21 cellular contexts compared by ENCODE assay signal in genomic region chr3:36678216-36679013, GRCh38.
DNase-seq lines count a peak whose midpoint lies in the region; ATAC-seq and TF ChIP-seq lines count a peak whose summit lies in the region.
"Had no signal": no experiment of that assay in that cellular context is flagged by ENCODE, and none has a peak within 500 bp of the region (broad histone marks: within the 10 kb centered on the region; RNA-seq: fewer than 3 reads in every experiment).

No MANE protein-coding gene starts in this region.

- H2AFZ ChIP-seq in SK-N-SH (ENCODE audit: low read depth) (no peak overlapping the region; the same call in 1 of the 2 replicates), fibroblast of lung (ENCODE audit: low read length) (no peak overlapping the region)

- H3K36me3 ChIP-seq in SK-N-SH (replicated peaks in 1 of 2; ENCODE audit: control insufficient read depth in 1 of 2, insufficient read depth in 2 of 2, low read length in 1 of 2) = peaks cover 0 to 3% of the 10 kb centered on the region in 2 experiments
- no peaks in the 10 kb centered on the region for H3K36me3 ChIP-seq in fibroblast of lung (ENCODE audit: control insufficient read depth, insufficient read depth, low read length)
- H3K36me3 ChIP-seq in skeletal muscle satellite cell (ENCODE audit: insufficient read depth, low read length) = no peaks in the 10 kb centered on the region
- H3K36me3 ChIP-seq: left ventricle myocardium inferior, upper lobe of left lung had no signal

- H3F3A ChIP-seq in SK-N-SH (replicated peaks; ENCODE audit: insufficient read depth) = peaks cover 25% of the 10 kb centered on the region

- 25% methylated on average over 2 of the region's 2 CpGs for WGBS in SK-N-SH (ENCODE audit: low lambda C conversion rate)

- H4K20me1 ChIP-seq in SK-N-SH (ENCODE audit: insufficient read depth) (no peaks in the 10 kb centered on the region), fibroblast of lung (ENCODE audit: control insufficient read depth, extremely low read depth, insufficient read depth, low read length) (no peaks in the 10 kb centered on the region)

- H3K4me2 ChIP-seq in SK-N-SH (no peak overlapping the region; the same call in 1 of the 2 replicates), fibroblast of lung (ENCODE audit: extremely low read depth, insufficient read depth, low read length) (no peak overlapping the region), skeletal muscle satellite cell (ENCODE audit: low read length) (peak overlapping the region; percentile 40)

- no peak for ATAC-seq in SK-N-SH treated with all-trans-retinoic acid at 6 μM for 48 hours
- no peak for ATAC-seq in HG02588 (IDR thresholded peaks at IDR 0.05; ENCODE audit: unreplicated experiment)

- H3K27ac ChIP-seq in SK-N-SH (ENCODE audit: low read depth in 2 of 2, low read length in 1 of 2) = peak overlapping the region in 1 of 2 experiments; percentile 93; a peak in 2 of 4 replicates
- peak overlapping the region; percentile 68 for H3K27ac ChIP-seq in fibroblast of lung (ENCODE audit: insufficient read depth, low read length)
- H3K27ac ChIP-seq: 22Rv1, left ventricle myocardium inferior, upper lobe of left lung had no signal

- TF ChIP-seq EP300 in SK-N-SH (IDR thresholded peaks at IDR 0.05; ENCODE audit: borderline replicate concordance in 1 of 2, low read depth in 1 of 2, low read length in 1 of 2) = no peak

- TF ChIP-seq RAD21 in SK-N-SH (IDR thresholded peaks at IDR 0.05; ENCODE audit: low read length) = no peak

- no peak for DNase-seq in SK-N-SH
- DNase-seq in RPMI7951 (ENCODE audit: low read depth) = peak; percentile 67
- DNase-seq in fibroblast of lung (ENCODE audit: low read depth in 2 of 2) = peak; percentile 42 to 86
- no peak for DNase-seq in 8988T
- DNase-seq in activated effector memory CD4-positive, alpha-beta T cell treated with Interleukin-2 at 50 U/mL for 16 hours = no peak
- DNase-seq: activated CD4-positive, alpha-beta T cell treated with anti-CD3 and anti-CD28 coated beads, Interleukin-2, amount 50 U/mL, for 48 hours; activated naive CD8-positive, alpha-beta T cell treated with anti-CD3 and anti-CD28 coated beads for 36 hours; activated T-cell treated with anti-CD3 and anti-CD28 coated beads, Interleukin-2, amount 50 U/mL, for 24 hours; caudate nucleus; CD8-positive, alpha-beta memory T cell; effector memory CD4-positive, alpha-beta T cell; foreskin melanocyte; left ventricle myocardium inferior; NCI-H1930; stimulated activated naive CD4-positive, alpha-beta T cell; upper lobe of left lung had no signal

- H3K4me3 ChIP-seq in SK-N-SH (ENCODE audit: low read depth in 2 of 2, low read length in 1 of 2) (no peak overlapping the region), fibroblast of lung (replicated peaks in 1 of 4; ENCODE audit: control extremely low read depth in 1 of 4, insufficient read depth in 1 of 4, low read depth in 3 of 4, low read length in 4 of 4) (no peak overlapping the region), skeletal muscle satellite cell (ENCODE audit: low read length) (no peak overlapping the region)
- H3K4me3 ChIP-seq: GM12878, left ventricle myocardium inferior, upper lobe of left lung had no signal

- H3K9ac ChIP-seq in SK-N-SH (peak overlapping the region; percentile 42; the same call in 1 of the 2 replicates), fibroblast of lung (ENCODE audit: insufficient read depth, low read length) (no peak overlapping the region), skeletal muscle satellite cell (ENCODE audit: low read depth, low read length) (peak overlapping the region; percentile 52)

- H3K9me2 ChIP-seq in SK-N-SH = 0 out of 2 replicates have a peak, but pooled peaks cover 2% of the 10 kb centered on the region

- H3K9me3 ChIP-seq in SK-N-SH = peaks cover 12% of the 10 kb centered on the region; the same call in 1 of the 2 replicates
- H3K9me3 ChIP-seq in fibroblast of lung (ENCODE audit: control insufficient read depth, insufficient read depth, low read depth, low read length) = no peaks in the 10 kb centered on the region
- H3K9me3 ChIP-seq in skeletal muscle satellite cell (replicated peaks; ENCODE audit: low read length) = no peaks in the 10 kb centered on the region

- CTCF ChIA-PET in SK-N-SH (lab: Yijun Ruan, JAX) = interaction anchor here (0.8 kb wide), 1 partner anchor 712 kb away, joined by 3 read pairs; no protein-coding TSS in a partner anchor

- H3K79me2 ChIP-seq in SK-N-SH (ENCODE audit: insufficient read depth) = no peaks in the 10 kb centered on the region
- no peaks in the 10 kb centered on the region for H3K79me2 ChIP-seq in fibroblast of lung (ENCODE audit: control insufficient read depth, insufficient read depth, low read length)

- POLR2A ChIA-PET in SK-N-SH (lab: Yijun Ruan, JAX) = no interaction called here

- H3K4me1 ChIP-seq in SK-N-SH (ENCODE audit: control insufficient read depth in 1 of 2, insufficient read depth in 2 of 2, low read depth in 1 of 2, low read length in 1 of 2) = no peaks in the 10 kb centered on the region
- peaks cover 4% of the 10 kb centered on the region for H3K4me1 ChIP-seq in fibroblast of lung (ENCODE audit: control insufficient read depth, extremely low read depth, insufficient read depth, low read length)
- H3K4me1 ChIP-seq in skeletal muscle satellite cell (ENCODE audit: control insufficient read depth, insufficient read depth, low read length) = peaks cover 34% of the 10 kb centered on the region
- H3K4me1 ChIP-seq: left ventricle myocardium inferior, upper lobe of left lung had no signal

- TF ChIP-seq CTCF in SK-N-SH (IDR thresholded peaks at IDR 0.05) (no peak), fibroblast of lung (conservative IDR thresholded peaks at IDR 0.05 in 1 of 2, IDR thresholded peaks at IDR 0.05 in 1 of 2; ENCODE audit: low read depth in 1 of 2, low read length in 2 of 2) (no peak)

- H3K27me3 ChIP-seq in SK-N-SH (ENCODE audit: insufficient read depth) = no peaks in the 10 kb centered on the region
- H3K27me3 ChIP-seq in fibroblast of lung (ENCODE audit: control insufficient read depth, insufficient read depth, low read length) = no peaks in the 10 kb centered on the region
- no peaks in the 10 kb centered on the region for H3K27me3 ChIP-seq in skeletal muscle satellite cell (ENCODE audit: control insufficient read depth, insufficient read depth, low read length)
- H3K27me3 ChIP-seq: upper lobe of left lung had no signal

TF ChIP-seq in SK-N-SH, 30 proteins besides CTCF, POLR2A, EP300 and RAD21:
- TF ChIP-seq GABPA (IDR thresholded peaks at IDR 0.05; ENCODE audit: low read depth) (no peak), FOSL2 (IDR thresholded peaks at IDR 0.05; ENCODE audit: borderline replicate concordance, low read depth) (peak; percentile 22; the same call in 1 of the 2 replicates), POLR2AphosphoS5 (IDR thresholded peaks at IDR 0.05; ENCODE audit: low read depth, low read length) (no peak)

TF ChIP-seq in SK-N-SH treated with all-trans-retinoic acid at 6 μM for 48 hours, 23 proteins besides CTCF, POLR2A, EP300 and RAD21 (continues in another document):
- no peak for TF ChIP-seq TOX (CRISPR knock-in tag; IDR thresholded peaks at IDR 0.05; ENCODE audit: borderline replicate concordance)
- TF ChIP-seq, protein P1, sequence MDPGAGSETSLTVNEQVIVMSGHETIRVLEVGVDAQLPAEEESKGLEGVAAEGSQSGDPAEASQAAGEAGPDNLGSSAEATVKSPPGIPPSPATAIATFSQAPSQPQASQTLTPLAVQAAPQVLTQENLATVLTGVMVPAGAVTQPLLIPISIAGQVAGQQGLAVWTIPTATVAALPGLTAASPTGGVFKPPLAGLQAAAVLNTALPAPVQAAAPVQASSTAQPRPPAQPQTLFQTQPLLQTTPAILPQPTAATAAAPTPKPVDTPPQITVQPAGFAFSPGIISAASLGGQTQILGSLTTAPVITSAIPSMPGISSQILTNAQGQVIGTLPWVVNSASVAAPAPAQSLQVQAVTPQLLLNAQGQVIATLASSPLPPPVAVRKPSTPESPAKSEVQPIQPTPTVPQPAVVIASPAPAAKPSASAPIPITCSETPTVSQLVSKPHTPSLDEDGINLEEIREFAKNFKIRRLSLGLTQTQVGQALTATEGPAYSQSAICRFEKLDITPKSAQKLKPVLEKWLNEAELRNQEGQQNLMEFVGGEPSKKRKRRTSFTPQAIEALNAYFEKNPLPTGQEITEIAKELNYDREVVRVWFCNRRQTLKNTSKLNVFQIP (CRISPR knock-in tag; IDR thresholded peaks at IDR 0.05; ENCODE audit: borderline replicate concordance, low read depth) = no peak
- no peak for TF ChIP-seq PATZ1 (CRISPR knock-in tag; IDR thresholded peaks at IDR 0.05; ENCODE audit: borderline replicate concordance)
- no peak for TF ChIP-seq CSRNP3 (CRISPR knock-in tag; IDR thresholded peaks at IDR 0.05)
- TF ChIP-seq ZFP30 (CRISPR knock-in tag; IDR thresholded peaks at IDR 0.05) = no peak
- TF ChIP-seq SNAI2 (CRISPR knock-in tag; IDR thresholded peaks at IDR 0.05) = no peak
- TF ChIP-seq ZNF8 (CRISPR knock-in tag; IDR thresholded peaks at IDR 0.05) = no peak
- no peak for TF ChIP-seq ISL1 (CRISPR knock-in tag; IDR thresholded peaks at IDR 0.05)
- TF ChIP-seq ZC3H10 (CRISPR knock-in tag; IDR thresholded peaks at IDR 0.05) = no peak
- no peak for TF ChIP-seq ZFP3 (CRISPR knock-in tag; IDR thresholded peaks at IDR 0.05)

Comparison
In these comparisons a context has a peak if more than half of its experiments do, and no peak if none do; other contexts are left out.
1. DNase-seq: peak in RPMI7951 (single experiment) and fibroblast of lung (2 of 2); none in SK-N-SH (single experiment), 8988T (single experiment) and activated effector memory CD4-positive, alpha-beta T cell treated with Interleukin-2 at 50 U/mL for 16 hours (single experiment).